ENCODE assay signal across 1 cellular context in genomic region chr17:78331355-78331754, GRCh38.
A peak's percentile ranks its signal among the peaks of the same experiment; 100 is the strongest.
TF ChIP-seq lines count a peak whose summit lies in the region.

No MANE protein-coding gene starts in this region.

TF ChIP-seq in K562, 482 proteins besides CTCF, POLR2A, EP300 and RAD21:
- TF ChIP-seq EGR1 (conservative IDR thresholded peaks at IDR 0.05), result 0 out of 2 replicates have a peak, but pooled peaks have one; percentile 23
